ENCODE assay signal across 8 cellular contexts in genomic region chr4:94757192-94758140, GRCh38. TPM values are rescaled to one million over a fixed set of nuclear protein-coding genes. Genes with fewer than 3 reads are reported as not detected.
DNase-seq lines count a peak whose midpoint lies in the region; ATAC-seq and TF ChIP-seq lines count a peak whose summit lies in the region.

Gene BMPR1B (plus strand): TSS chr4:94757955. CDS start chr4:95104425, 346,470 bp downstream.

- peak in 1 of 2 donors; percentile 0 for DNase-seq in activated T-cell treated with anti-CD3 and anti-CD28 coated beads, Interleukin-2, amount 50 U/mL, for 72 hours
- no peak for DNase-seq in activated T-cell treated with anti-CD3 and anti-CD28 coated beads, Interleukin-2, amount 50 U/mL, for 48 hours
- DNase-seq in SK-MEL-5 (ENCODE audit: low read depth, low spot score) (peak; percentile 81), esophagus muscularis mucosa (ENCODE audit: extremely low spot score) (no peak), vagina (ENCODE audit: extremely low spot score in 2 of 2) (no peak), T1000 (lab: John Stamatoyannopoulos, UW) (no peak)

- peaks cover 86% of the 10 kb centered on the region for H3K27me3 Mint-ChIP-seq in activated T-cell treated with anti-CD3 and anti-CD28 coated beads, Interleukin-2, amount 50 U/mL, for 72 hours (ENCODE audit: low read depth)

- peaks cover 7% of the 10 kb centered on the region for H3K4me1 Mint-ChIP-seq in activated T-cell treated with anti-CD3 and anti-CD28 coated beads, Interleukin-2, amount 50 U/mL, for 72 hours (ENCODE audit: low read depth)

- no peaks in the 10 kb centered on the region for H3K9me3 Mint-ChIP-seq in activated T-cell treated with anti-CD3 and anti-CD28 coated beads, Interleukin-2, amount 50 U/mL, for 72 hours

- peak within 1 kb of the TSS; percentile 69 to 74 for H3K4me3 Mint-ChIP-seq in activated T-cell treated with anti-CD3 and anti-CD28 coated beads, Interleukin-2, amount 50 U/mL, for 72 hours

- H3K27ac ChIP-seq in esophagus muscularis mucosa (replicated peaks in 1 of 4) (peak within 1 kb of the TSS; percentile 83 to 93 (median 92)), mucosa of rectum (ENCODE audit: low read depth in 2 of 2, low read length in 2 of 2) (no peak within 1 kb of the TSS), vagina (no peak within 1 kb of the TSS)

- no peak within 1 kb of the TSS for H3K27ac Mint-ChIP-seq in activated T-cell treated with anti-CD3 and anti-CD28 coated beads, Interleukin-2, amount 50 U/mL, for 72 hours

- in situ Hi-C loops in SK-MEL-5 (cut with HindIII; ENCODE audit: low pct_unique_long_range_greater_than_20kb, low sequenced_read_pairs) = no loop called here

- peaks cover 4 to 5% of the 10 kb centered on the region in 2 donors for H3K36me3 Mint-ChIP-seq in activated T-cell treated with anti-CD3 and anti-CD28 coated beads, Interleukin-2, amount 50 U/mL, for 72 hours (ENCODE audit: insufficient read depth in 2 of 2)

- H3K4me3 ChIP-seq in esophagus muscularis mucosa (peak within 1 kb of the TSS; percentile 74 to 94 (median 78)), mucosa of rectum (ENCODE audit: low read length in 2 of 2) (peak within 1 kb of the TSS; percentile 46 to 50), vagina (peak within 1 kb of the TSS; percentile 44 to 55)

- H3K27me3 ChIP-seq in esophagus muscularis mucosa (peaks cover 0 to 6% (median 0%) of the 10 kb centered on the region in 4 donors), mucosa of rectum (ENCODE audit: control insufficient read depth in 2 of 2, insufficient read depth in 2 of 2, low read length in 2 of 2) (peaks cover 31 to 51% of the 10 kb centered on the region in 2 donors), vagina (no peaks in the 10 kb centered on the region)

- TF ChIP-seq CTCF in esophagus muscularis mucosa (IDR thresholded peaks at IDR 0.05) (no peak), vagina (IDR thresholded peaks at IDR 0.05) (no peak)

- WGBS in esophagus muscularis mucosa = 3% methylated on average over 67 of the region's 77 CpGs

- no peaks in the 10 kb centered on the region for H3K36me3 ChIP-seq in esophagus muscularis mucosa
- H3K36me3 ChIP-seq in mucosa of rectum (ENCODE audit: control insufficient read depth in 2 of 2, insufficient read depth in 2 of 2, low read length in 2 of 2) = no peaks in the 10 kb centered on the region
- no peaks in the 10 kb centered on the region for H3K36me3 ChIP-seq in vagina

- H3K9me3 ChIP-seq in esophagus muscularis mucosa = no peaks in the 10 kb centered on the region
- H3K9me3 ChIP-seq in mucosa of rectum (ENCODE audit: control insufficient read depth in 2 of 2, low read length in 2 of 2) = no peaks in the 10 kb centered on the region
- H3K9me3 ChIP-seq in vagina = no peaks in the 10 kb centered on the region

- H3K9ac ChIP-seq in mucosa of rectum (ENCODE audit: low read depth in 1 of 2, low read length in 2 of 2) = no peak within 1 kb of the TSS

- intact Hi-C loops in esophagus muscularis mucosa (cut with DNase I) (loop anchor here (5.0 to 10.0 kb wide), 3 partner anchors 133 to 335 kb away; no protein-coding TSS in a partner anchor), vagina (cut with DNase I) (no loop called here)

- TF ChIP-seq POLR2A in esophagus muscularis mucosa (IDR thresholded peaks at IDR 0.05; ENCODE audit: low read depth) (no peak), vagina (IDR thresholded peaks at IDR 0.05) (no peak)

- H3K4me1 ChIP-seq in esophagus muscularis mucosa (peaks cover 5 to 32% (median 28%) of the 10 kb centered on the region in 4 donors), mucosa of rectum (ENCODE audit: control insufficient read depth in 2 of 2, insufficient read depth in 2 of 2, low read length in 2 of 2) (peaks cover 0 to 2% of the 10 kb centered on the region in 2 donors), vagina (peaks cover 4% of the 10 kb centered on the region)

- ATAC-seq in activated T-cell treated with anti-CD3 and anti-CD28 coated beads, Interleukin-2, amount 50 U/mL, for 72 hours (replicated peaks in 1 of 2) = peak; percentile 45 to 64
- no peak for ATAC-seq in HG03439 (IDR thresholded peaks at IDR 0.05; ENCODE audit: unreplicated experiment)

- TF ChIP-seq EP300 in esophagus muscularis mucosa (IDR thresholded peaks at IDR 0.05) = no peak

RNA-seq across cellular contexts. Expression of gene BMPR1B, which starts in this region (rescaled TPM):
- not detected for total RNA-seq in activated T-cell treated with anti-CD3 and anti-CD28 coated beads, Interleukin-2, amount 50 U/mL, for 72 hours
- total RNA-seq in SK-MEL-5 (2014; rRNA removed; shearing (Covaris generic)) = 9.5 and 10.1 TPM in 2 replicates
- polyA plus RNA-seq in SK-MEL-5 (2015; cell fraction: cytosol; rRNA removed) = 4.0 and 5.1 TPM in 2 replicates
- 6.7 and 14.1 TPM in 2 replicates for polyA plus RNA-seq in SK-MEL-5 (2015; cell fraction: nucleus; rRNA removed)
- total RNA-seq in esophagus muscularis mucosa (10 to 100 TPM; 11.3 to 22.0 (median 17.6) TPM), vagina (0.49 TPM)

Comparison
In these comparisons a context has a peak if more than half of its experiments do, and no peak if none do; other contexts are left out.
1. Peak in ATAC-seq in activated T-cell treated with anti-CD3 and anti-CD28 coated beads, Interleukin-2, amount 50 U/mL, for 72 hours; RNA of the gene not detected or under 1 TPM.
2. H3K27ac ChIP-seq: peak in esophagus muscularis mucosa (4 of 4); none in mucosa of rectum (0 of 2) and vagina (single experiment).
3. Peak in every context shown above with its lines, with median percentiles within 50 percentile points of each other: H3K4me3 ChIP-seq.